In the genomic region with DNA sequence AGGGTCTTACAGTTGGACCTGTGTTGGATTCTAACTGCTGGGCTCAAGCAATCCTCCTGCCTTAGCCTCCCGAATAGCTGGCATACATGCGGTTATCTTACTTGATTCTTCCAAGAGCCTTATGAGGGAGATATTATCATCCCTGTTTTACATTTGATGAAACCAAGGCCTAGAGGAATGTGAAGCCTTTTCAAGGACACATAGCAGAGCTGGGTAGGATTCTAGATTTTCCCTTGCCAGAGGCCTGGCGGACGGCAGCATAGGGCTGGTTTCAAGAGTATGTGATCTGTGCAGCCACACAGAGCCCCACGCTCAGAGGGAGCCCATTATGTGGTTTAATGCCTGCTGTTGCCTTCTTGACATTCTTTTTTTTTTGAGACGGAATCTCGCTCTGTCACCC, we compare ENCODE assay signal across 25 cellular contexts.
"Had no signal": no experiment of that assay in that cellular context is flagged by ENCODE, and none has a peak within 500 bp of the region (broad histone marks: within the 10 kb centered on the region; RNA-seq: fewer than 3 reads in every experiment).

No MANE protein-coding gene starts in this region.

- H3K4me3 Mint-ChIP-seq: activated B cell treated with CpG ODN at 0.5 μM for 24 hours; activated CD4-positive, alpha-beta memory T cell treated with anti-CD3 and anti-CD28 coated beads for 36 hours; activated CD4-positive, alpha-beta T cell treated with anti-CD3 and anti-CD28 coated beads, Interleukin-2, amount 10 ng/mL, durations not matched to agents 7 days and 5 days; activated naive CD8-positive, alpha-beta T cell treated with anti-CD3 and anti-CD28 coated beads, Interleukin-2, amount 50 U/mL, for 24 hours; activated T-cell treated with anti-CD3 and anti-CD28 coated beads, Interleukin-2, amount 50 U/mL, for 4 hours; T-helper 17 cell had no signal

- DNase-seq: activated B cell treated with CpG ODN at 0.5 μM for 24 hours; activated CD4-positive, alpha-beta memory T cell treated with anti-CD3 and anti-CD28 coated beads for 36 hours; activated CD4-positive, alpha-beta T cell treated with anti-CD3 and anti-CD28 coated beads for 1 hour; activated CD4-positive, alpha-beta T cell treated with anti-CD3 and anti-CD28 coated beads, Interleukin-2, amount 10 ng/mL, durations not matched to agents 7 days and 5 days; activated CD8-positive, alpha-beta memory T cell treated with anti-CD3 and anti-CD28 coated beads for 24 hours; activated effector memory CD4-positive, alpha-beta T cell treated with anti-CD3 and anti-CD28 coated beads, Interleukin-2, amount 50 U/mL, for 16 hours; activated naive CD4-positive, alpha-beta T cell treated with Interleukin-2 at 50 U/mL for 16 hours; activated naive CD8-positive, alpha-beta T cell treated with anti-CD3 and anti-CD28 coated beads, Interleukin-2, amount 50 U/mL, for 24 hours; activated T-cell treated with anti-CD3 and anti-CD28 coated beads, Interleukin-2, amount 50 U/mL, for 4 hours; MV-4-11; NCI-H1105 treated with DMSO at 0.1 percent for 48 hours; NCI-H1436 treated with DMSO at 0.1 percent for 48 hours; NCI-H187; NCI-H2081; NCI-H510A treated with DMSO at 0.1 percent for 48 hours; NCI-H69; NK-92 treated with Interleukin-12 subunit alpha and Interleukin-12 subunit beta, amount 100 ng/mL, for 24 hours; Peyer's patch; SHP77 treated with DMSO at 0.1 percent for 48 hours; T-helper 17 cell; T-helper 9 cell had no signal

- H3K9me3 Mint-ChIP-seq: activated CD4-positive, alpha-beta memory T cell treated with anti-CD3 and anti-CD28 coated beads for 36 hours; activated CD4-positive, alpha-beta T cell treated with anti-CD3 and anti-CD28 coated beads, Interleukin-2, amount 10 ng/mL, durations not matched to agents 7 days and 5 days; activated naive CD4-positive, alpha-beta T cell treated with anti-CD3 and anti-CD28 coated beads, Interleukin-2, amount 50 U/mL, for 72 hours; activated naive CD8-positive, alpha-beta T cell treated with anti-CD3 and anti-CD28 coated beads, Interleukin-2, amount 50 U/mL, for 24 hours; activated T-cell treated with anti-CD3 and anti-CD28 coated beads, Interleukin-2, amount 50 U/mL, for 4 hours had no signal

- H3K4me1 Mint-ChIP-seq: activated B cell treated with CpG ODN at 0.5 μM for 24 hours; activated CD4-positive, alpha-beta T cell treated with anti-CD3 and anti-CD28 coated beads, Interleukin-2, amount 10 ng/mL, durations not matched to agents 7 days and 5 days; activated naive CD8-positive, alpha-beta T cell treated with anti-CD3 and anti-CD28 coated beads, Interleukin-2, amount 50 U/mL, for 24 hours; T-helper 17 cell had no signal

- H3K27me3 Mint-ChIP-seq: activated B cell treated with CpG ODN at 0.5 μM for 24 hours; activated CD4-positive, alpha-beta memory T cell treated with anti-CD3 and anti-CD28 coated beads for 36 hours; activated CD4-positive, alpha-beta T cell treated with anti-CD3 and anti-CD28 coated beads, Interleukin-2, amount 10 ng/mL, durations not matched to agents 7 days and 5 days; activated naive CD8-positive, alpha-beta T cell treated with anti-CD3 and anti-CD28 coated beads, Interleukin-2, amount 50 U/mL, for 24 hours had no signal

- H3K27ac Mint-ChIP-seq: activated B cell treated with CpG ODN at 0.5 μM for 24 hours; activated CD4-positive, alpha-beta memory T cell treated with anti-CD3 and anti-CD28 coated beads for 36 hours; activated CD4-positive, alpha-beta T cell treated with anti-CD3 and anti-CD28 coated beads, Interleukin-2, amount 10 ng/mL, durations not matched to agents 7 days and 5 days; activated naive CD4-positive, alpha-beta T cell treated with anti-CD3 and anti-CD28 coated beads, Interleukin-2, amount 50 U/mL, for 72 hours; activated naive CD8-positive, alpha-beta T cell treated with anti-CD3 and anti-CD28 coated beads, Interleukin-2, amount 50 U/mL, for 24 hours; T-helper 17 cell had no signal

- H3K36me3 Mint-ChIP-seq: activated CD4-positive, alpha-beta memory T cell treated with anti-CD3 and anti-CD28 coated beads for 36 hours; activated naive CD4-positive, alpha-beta T cell treated with anti-CD3 and anti-CD28 coated beads, Interleukin-2, amount 50 U/mL, for 72 hours had no signal

- H3K27me3 ChIP-seq: breast epithelium, Peyer's patch had no signal

- H3K9me3 ChIP-seq: breast epithelium, Peyer's patch had no signal

- H3K4me2 ChIP-seq: KMS-11 had no signal

- H3K4me1 ChIP-seq: breast epithelium had no signal

- ATAC-seq: activated naive CD4-positive, alpha-beta T cell treated with anti-CD3 and anti-CD28 coated beads, Interleukin-2, amount 50 U/mL, for 72 hours; activated naive CD8-positive, alpha-beta T cell treated with anti-CD3 and anti-CD28 coated beads, Interleukin-2, amount 50 U/mL, for 24 hours; activated T-cell treated with anti-CD3 and anti-CD28 coated beads, Interleukin-2, amount 50 U/mL, for 4 hours; HepG2; T-helper 17 cell had no signal

- H3K36me3 ChIP-seq: breast epithelium had no signal

- H3K27ac ChIP-seq: breast epithelium, KMS-11, Peyer's patch had no signal

- H3K4me3 ChIP-seq: breast epithelium, Peyer's patch had no signal

- H3K9ac ChIP-seq: KMS-11 had no signal
